ENCODE assay signal across 8 cellular contexts in genomic region chr21:46635324-46636180, GRCh38. TPM values are rescaled to one million over a fixed set of nuclear protein-coding genes. Genes with fewer than 3 reads are reported as not detected.
DNase-seq lines count a peak whose midpoint lies in the region; ATAC-seq and TF ChIP-seq lines count a peak whose summit lies in the region.

Gene PRMT2 (plus strand): TSS chr21:46635674. CDS start chr21:46636952, 1,278 bp downstream.

- H3K4me1 Mint-ChIP-seq in activated CD4-positive, alpha-beta T cell treated with anti-CD3 and anti-CD28 coated beads, Interleukin-2, amount 10 ng/mL, durations not matched to agents 24 days and 14 days = peaks cover 61% of the 10 kb centered on the region

- peak within 1 kb of the TSS; percentile 86 to 97 (median 94) for H3K27ac ChIP-seq in BLaER1 treated with 17β-estradiol and CSF1 and Interleukin-3, amounts not matched to agents 10 nM and 100 nM
- H3K27ac ChIP-seq in colonic mucosa (peak within 1 kb of the TSS; percentile 97), layer of hippocampus (ENCODE audit: low read depth, low read length) (peak within 1 kb of the TSS; percentile 100)

- peaks cover 22% of the 10 kb centered on the region for H3K36me3 Mint-ChIP-seq in activated CD4-positive, alpha-beta T cell treated with anti-CD3 and anti-CD28 coated beads, Interleukin-2, amount 10 ng/mL, durations not matched to agents 24 days and 14 days (ENCODE audit: low read depth)

- DNase-seq in NCI-H526 treated with DMSO at 0.1 percent for 48 hours (lab: John Stamatoyannopoulos, UW) = peak; percentile 87
- DNase-seq in activated CD4-positive, alpha-beta T cell treated with anti-CD3 and anti-CD28 coated beads, Interleukin-2, amount 10 ng/mL, durations not matched to agents 24 days and 14 days = peak; percentile 96
- DNase-seq in colonic mucosa = peak; percentile 97
- DNase-seq in stimulated activated CD4-positive, alpha-beta T cell treated with anti-CD3 and anti-CD28 coated beads, Interleukin-1b, Interleukin-23, amount 100 ng/mL, for 24 hours (ENCODE audit: low read depth in 4 of 4, low spot score in 1 of 4) = peak; percentile 92 to 97 (median 95)

- peaks cover under 1 to 21% (median 9%) of the 10 kb centered on the region in 11 experiments; a peak in 14 of 22 replicates for H3K36me3 ChIP-seq in BLaER1 treated with 17β-estradiol and CSF1 and Interleukin-3, amounts not matched to agents 10 nM and 100 nM
- no peaks in the 10 kb centered on the region for H3K36me3 ChIP-seq in colonic mucosa

- H3K9ac ChIP-seq in BLaER1 treated with 17β-estradiol and CSF1 and Interleukin-3, amounts not matched to agents 10 nM and 100 nM = peak within 1 kb of the TSS; percentile 84 to 97 (median 90)
- H3K9ac ChIP-seq in colonic mucosa (ENCODE audit: low read depth in 2 of 2, low read length in 2 of 2) = peak within 1 kb of the TSS; percentile 87 to 94

- peaks cover 36 to 61% (median 42%) of the 10 kb centered on the region in 10 experiments for H3K4me1 ChIP-seq in BLaER1 treated with 17β-estradiol and CSF1 and Interleukin-3, amounts not matched to agents 10 nM and 100 nM
- H3K4me1 ChIP-seq in colonic mucosa = no peaks in the 10 kb centered on the region

- H4K20me1 ChIP-seq in BLaER1 treated with 17β-estradiol and CSF1 and Interleukin-3, amounts not matched to agents 10 nM and 100 nM = peaks cover 0 to 44% (median 15%) of the 10 kb centered on the region in 11 experiments; a peak in 11 of 22 replicates

- peaks cover 5% of the 10 kb centered on the region for H3K9me3 Mint-ChIP-seq in activated CD4-positive, alpha-beta T cell treated with anti-CD3 and anti-CD28 coated beads, Interleukin-2, amount 10 ng/mL, durations not matched to agents 24 days and 14 days

- H3K27ac Mint-ChIP-seq in activated CD4-positive, alpha-beta T cell treated with anti-CD3 and anti-CD28 coated beads, Interleukin-2, amount 10 ng/mL, durations not matched to agents 24 days and 14 days = peak within 1 kb of the TSS; percentile 97

- peak within 1 kb of the TSS; percentile 98 for H3K4me3 Mint-ChIP-seq in activated CD4-positive, alpha-beta T cell treated with anti-CD3 and anti-CD28 coated beads, Interleukin-2, amount 10 ng/mL, durations not matched to agents 24 days and 14 days

- H3K27me3 ChIP-seq in BLaER1 treated with 17β-estradiol and CSF1 and Interleukin-3, amounts not matched to agents 10 nM and 100 nM = no peaks in the 10 kb centered on the region
- H3K27me3 ChIP-seq in colonic mucosa = no peaks in the 10 kb centered on the region
- no peaks in the 10 kb centered on the region for H3K27me3 ChIP-seq in layer of hippocampus (ENCODE audit: control insufficient read depth, insufficient read depth, low read length)

- intact Hi-C loops in activated CD4-positive, alpha-beta T cell treated with anti-CD3 and anti-CD28 coated beads, Interleukin-2, amount 10 ng/mL, durations not matched to agents 24 days and 14 days (cut with micrococcal nuclease) = no loop called here
- intact Hi-C loops in colonic mucosa (cut with DNase I) = no loop called here

- peaks cover 8% of the 10 kb centered on the region for H3K27me3 Mint-ChIP-seq in activated CD4-positive, alpha-beta T cell treated with anti-CD3 and anti-CD28 coated beads, Interleukin-2, amount 10 ng/mL, durations not matched to agents 24 days and 14 days

- no peaks in the 10 kb centered on the region for H3K9me3 ChIP-seq in BLaER1 treated with 17β-estradiol and CSF1 and Interleukin-3, amounts not matched to agents 10 nM and 100 nM (replicated peaks in 1 of 11)
- no peaks in the 10 kb centered on the region for H3K9me3 ChIP-seq in colonic mucosa

- H3K4me3 ChIP-seq in BLaER1 treated with 17β-estradiol and CSF1 and Interleukin-3, amounts not matched to agents 10 nM and 100 nM = peak within 1 kb of the TSS; percentile 74 to 99 (median 89)
- peak within 1 kb of the TSS; percentile 60 for H3K4me3 ChIP-seq in colonic mucosa

- H3K4me2 ChIP-seq in BLaER1 treated with 17β-estradiol and CSF1 and Interleukin-3, amounts not matched to agents 10 nM and 100 nM = peak within 1 kb of the TSS; percentile 81 to 99 (median 95)

- ATAC-seq in GM19328 (IDR thresholded peaks at IDR 0.05; ENCODE audit: unreplicated experiment) (peak; percentile 91), HG03520 (IDR thresholded peaks at IDR 0.05; ENCODE audit: unreplicated experiment) (peak; percentile 85)

- no peak for TF ChIP-seq CTCF in colonic mucosa (IDR thresholded peaks at IDR 0.05)

RNA-seq across cellular contexts. Expression of gene PRMT2, which starts in this region (rescaled TPM):
- total RNA-seq in activated CD4-positive, alpha-beta T cell treated with anti-CD3 and anti-CD28 coated beads, Interleukin-2, amount 10 ng/mL, durations not matched to agents 24 days and 14 days = 56.7 and 59.4 TPM in 2 replicates
- total RNA-seq in colonic mucosa = 10 to 100 TPM; 60.9 to 67.8 TPM

Comparison
In these comparisons a context has a peak if more than half of its experiments do, and no peak if none do; other contexts are left out.
1. Peak in every context shown above with its lines: DNase-seq, ATAC-seq, H3K4me3 ChIP-seq and H3K27ac ChIP-seq.